10 cellular contexts compared by ENCODE assay signal in the genomic region with DNA sequence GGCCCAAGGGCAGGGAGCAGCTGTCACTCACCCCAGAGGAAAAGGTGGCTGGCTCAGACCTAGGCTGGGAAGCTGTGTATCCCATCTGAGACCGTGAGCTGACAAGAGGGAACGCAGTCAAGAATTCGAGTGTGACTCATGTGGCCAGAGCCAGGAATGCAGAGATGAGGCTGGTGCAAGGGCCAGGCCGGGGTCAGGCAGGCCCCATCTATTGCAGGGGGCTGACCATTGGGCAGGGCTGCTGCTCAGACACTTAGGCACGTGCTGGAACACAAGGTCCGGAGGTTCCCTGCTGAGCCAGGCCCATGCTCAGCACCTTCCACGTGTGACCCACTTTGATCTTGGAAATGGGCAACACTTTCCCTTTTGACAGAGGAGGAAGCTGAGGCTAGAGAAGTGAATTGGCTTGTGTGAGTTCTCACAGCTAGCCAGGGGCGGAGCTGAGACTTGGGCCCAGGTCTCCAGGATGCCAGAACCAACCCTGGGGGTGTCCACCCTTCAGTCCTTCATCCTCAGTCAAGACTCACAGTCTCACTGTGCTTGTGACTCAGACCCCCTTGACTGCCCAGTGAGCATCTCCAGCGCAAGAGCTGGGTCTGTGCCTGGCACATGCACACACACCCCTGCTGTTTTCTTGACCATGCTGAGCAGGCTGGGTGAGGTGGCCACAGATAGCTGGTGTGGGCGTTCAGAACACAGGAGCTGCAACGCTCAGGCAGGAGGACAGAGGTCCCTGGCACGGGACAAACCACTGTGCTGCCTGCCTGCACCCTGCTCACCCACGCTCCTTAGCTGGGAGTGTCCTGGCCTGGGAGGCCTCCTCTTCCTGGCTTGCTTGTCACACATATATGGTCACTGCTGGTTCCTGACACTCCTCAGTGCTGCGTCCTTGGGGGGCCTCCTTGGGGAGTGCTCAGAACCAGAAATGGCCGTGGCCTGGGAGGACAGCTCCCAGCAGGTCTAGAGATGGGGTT. TPM values are rescaled to one million over a fixed set of nuclear protein-coding genes. Genes with fewer than 3 reads are reported as not detected.
A peak's percentile ranks its signal among the peaks of the same experiment; 100 is the strongest.
DNase-seq lines count a peak whose midpoint lies in the region; ATAC-seq, FAIRE-seq and TF ChIP-seq lines count a peak whose summit lies in the region.
"Had no signal": no experiment of that assay in that cellular context is flagged by ENCODE, and none has a peak within 500 bp of the region (broad histone marks: within the 10 kb centered on the region; RNA-seq: fewer than 3 reads in every experiment).

No MANE protein-coding gene starts in this region.

- CTCF ChIA-PET in activated CD8-positive, alpha-beta T cell treated with anti-CD3 and anti-CD28 coated beads, Interleukin-2, amount 10 ng/mL, durations not matched to agents 7 days and 5 days (lab: Charles Lee) = no interaction called here
- CTCF ChIA-PET in activated CD8-positive, alpha-beta T cell treated with anti-CD3 and anti-CD28 coated beads for 36 hours (lab: Charles Lee) = no interaction called here

- no peaks in the 10 kb centered on the region for H3K79me2 ChIP-seq in keratinocyte (ENCODE audit: control insufficient read depth, insufficient read depth, low read length)

- H4K20me1 ChIP-seq in keratinocyte (ENCODE audit: control insufficient read depth, extremely low read depth, insufficient read depth, low read length) = no peaks in the 10 kb centered on the region

- in situ Hi-C loops in transverse colon (cut with MboI; ENCODE audit: low pct_ligation_motif_present in 1 of 4, low pct_unique_long_range_greater_than_20kb in 1 of 4, low sequenced_read_pairs in 3 of 4) (no loop called here), HAP-1 (cut with MboI; ENCODE audit: low sequenced_read_pairs) (no loop called here)

- H3K9me3 ChIP-seq in keratinocyte (ENCODE audit: control insufficient read depth, low read depth, low read length) (no peaks in the 10 kb centered on the region), transverse colon (no peaks in the 10 kb centered on the region), HAP-1 (no peaks in the 10 kb centered on the region)

- H3K9me3 Mint-ChIP-seq in activated CD8-positive, alpha-beta T cell treated with anti-CD3 and anti-CD28 coated beads, Interleukin-2, amount 10 ng/mL, durations not matched to agents 7 days and 5 days (ENCODE audit: insufficient read depth) = no peaks in the 10 kb centered on the region
- H3K9me3 Mint-ChIP-seq in activated CD8-positive, alpha-beta T cell treated with anti-CD3 and anti-CD28 coated beads for 36 hours = no peaks in the 10 kb centered on the region
- H3K9me3 Mint-ChIP-seq: neural crest cell had no signal

- H3K4me1 ChIP-seq in keratinocyte (ENCODE audit: control insufficient read depth, extremely low read depth, insufficient read depth, low read length) = peaks cover 22% of the 10 kb centered on the region
- peaks cover 0 to 9% (median 2%) of the 10 kb centered on the region in 4 donors for H3K4me1 ChIP-seq in transverse colon
- no peaks in the 10 kb centered on the region for H3K4me1 ChIP-seq in HAP-1

- H3K4me2 ChIP-seq in keratinocyte (ENCODE audit: control insufficient read depth, extremely low read depth, insufficient read depth, low read depth, low read length) = no peak overlapping the region

- WGBS in transverse colon (ENCODE audit: low coverage in 1 of 2), 2 donors = 83 to 94% methylated on average over 3 to 13 of the region's 15 CpGs

- H3K36me3 ChIP-seq in keratinocyte (ENCODE audit: control insufficient read depth in 2 of 2, extremely low read depth in 1 of 2, insufficient read depth in 2 of 2, low read length in 2 of 2) = peaks cover 22 to 38% of the 10 kb centered on the region in 2 experiments
- peaks cover 0 to 68% (median 20%) of the 10 kb centered on the region in 4 donors for H3K36me3 ChIP-seq in transverse colon
- peaks cover 9% of the 10 kb centered on the region for H3K36me3 ChIP-seq in HAP-1 (replicated peaks)

- H3K4me3 Mint-ChIP-seq in activated CD8-positive, alpha-beta T cell treated with anti-CD3 and anti-CD28 coated beads, Interleukin-2, amount 10 ng/mL, durations not matched to agents 7 days and 5 days = no peak overlapping the region
- no peak overlapping the region for H3K4me3 Mint-ChIP-seq in activated CD8-positive, alpha-beta T cell treated with anti-CD3 and anti-CD28 coated beads for 36 hours
- H3K4me3 Mint-ChIP-seq: neural crest cell had no signal

- TF ChIP-seq CTCF in activated CD8-positive, alpha-beta T cell treated with anti-CD3 and anti-CD28 coated beads for 36 hours (IDR thresholded peaks at IDR 0.05) = no peak
- TF ChIP-seq CTCF in keratinocyte (optimal IDR thresholded peaks at IDR 0.05 in 1 of 3, IDR thresholded peaks at IDR 0.05 in 1 of 3, conservative IDR thresholded peaks at IDR 0.05 in 1 of 3; ENCODE audit: extremely low read depth in 1 of 3, insufficient read depth in 2 of 3, low read length in 3 of 3) (no peak), transverse colon (IDR thresholded peaks at IDR 0.05) (no peak)

- TF ChIP-seq EP300 in transverse colon (IDR thresholded peaks at IDR 0.05; ENCODE audit: low read depth) = no peak

- H3K4me3 ChIP-seq in keratinocyte (ENCODE audit: control insufficient read depth in 2 of 3, extremely low read depth in 1 of 3, insufficient read depth in 2 of 3, low read depth in 1 of 3, low read length in 3 of 3) = no peak overlapping the region
- H3K4me3 ChIP-seq in transverse colon = no peak overlapping the region
- H3K4me3 ChIP-seq in HAP-1 = no peak overlapping the region

- intact Hi-C loops in activated CD8-positive, alpha-beta T cell treated with anti-CD3 and anti-CD28 coated beads for 36 hours (cut with micrococcal nuclease) = no loop called here
- intact Hi-C loops in transverse colon (cut with DNase I; ENCODE audit: low total_unique reads) = no loop called here

- no peak for FAIRE-seq in keratinocyte (lab: Jason Lieb, UNC)

- dilution Hi-C loops in keratinocyte (cut with MboI; ENCODE audit: extremely low pct_ligation_motif_present, low sequenced_read_pairs) = no loop called here

- H3K27ac ChIP-seq in keratinocyte (ENCODE audit: control insufficient read depth, insufficient read depth, low read length) (peak overlapping the region; percentile 29), transverse colon (peak overlapping the region; percentile 15 to 56 (median 40))

- H3K9ac ChIP-seq in keratinocyte (ENCODE audit: control insufficient read depth, extremely low read depth, insufficient read depth, low read length) = no peak overlapping the region

- no peak overlapping the region for H2AFZ ChIP-seq in keratinocyte (ENCODE audit: control insufficient read depth, low read length)

- no peak for ATAC-seq in activated CD8-positive, alpha-beta T cell treated with anti-CD3 and anti-CD28 coated beads, Interleukin-2, amount 10 ng/mL, durations not matched to agents 7 days and 5 days
- no peak for ATAC-seq in activated CD8-positive, alpha-beta T cell treated with anti-CD3 and anti-CD28 coated beads for 36 hours
- no peak for ATAC-seq in HG03571 (IDR thresholded peaks at IDR 0.05; ENCODE audit: unreplicated experiment)

- peaks cover 14% of the 10 kb centered on the region for H3K4me1 Mint-ChIP-seq in activated CD8-positive, alpha-beta T cell treated with anti-CD3 and anti-CD28 coated beads, Interleukin-2, amount 10 ng/mL, durations not matched to agents 7 days and 5 days (ENCODE audit: low read depth)
- peaks cover 13% of the 10 kb centered on the region for H3K4me1 Mint-ChIP-seq in activated CD8-positive, alpha-beta T cell treated with anti-CD3 and anti-CD28 coated beads for 36 hours (ENCODE audit: low read depth)
- H3K4me1 Mint-ChIP-seq: neural crest cell had no signal

- H3K27ac Mint-ChIP-seq in activated CD8-positive, alpha-beta T cell treated with anti-CD3 and anti-CD28 coated beads, Interleukin-2, amount 10 ng/mL, durations not matched to agents 7 days and 5 days = peak overlapping the region; percentile 34
- no peak overlapping the region for H3K27ac Mint-ChIP-seq in activated CD8-positive, alpha-beta T cell treated with anti-CD3 and anti-CD28 coated beads for 36 hours

- TF ChIP-seq POLR2A in transverse colon (IDR thresholded peaks at IDR 0.05) = no peak

- no peaks in the 10 kb centered on the region for H3K27me3 Mint-ChIP-seq in activated CD8-positive, alpha-beta T cell treated with anti-CD3 and anti-CD28 coated beads, Interleukin-2, amount 10 ng/mL, durations not matched to agents 7 days and 5 days (ENCODE audit: low read depth)
- no peaks in the 10 kb centered on the region for H3K27me3 Mint-ChIP-seq in activated CD8-positive, alpha-beta T cell treated with anti-CD3 and anti-CD28 coated beads for 36 hours

- no peak for DNase-seq in activated CD8-positive, alpha-beta T cell treated with anti-CD3 and anti-CD28 coated beads, Interleukin-2, amount 10 ng/mL, durations not matched to agents 7 days and 5 days
- DNase-seq in activated CD8-positive, alpha-beta T cell treated with anti-CD3 and anti-CD28 coated beads for 36 hours = no peak
- DNase-seq in brain pericyte (ENCODE audit: low read depth, low spot score) (peak; percentile 69), keratinocyte (ENCODE audit: low read depth, low spot score) (no peak), transverse colon (no peak), HAP-1 (ENCODE audit: low spot score in 2 of 2) (no peak)
- no peak for DNase-seq in stimulated activated CD4-positive, alpha-beta T cell treated with anti-CD3 and anti-CD28 coated beads, Interleukin-1b, Interleukin-23, amount 100 ng/mL, for 48 hours
- DNase-seq: KBM-7 had no signal

- POLR2A ChIA-PET in activated CD8-positive, alpha-beta T cell treated with anti-CD3 and anti-CD28 coated beads, Interleukin-2, amount 10 ng/mL, durations not matched to agents 7 days and 5 days (lab: Charles Lee) = interaction anchor here (0.7 to 1.1 kb wide), 3 partner anchors 11 to 23 kb away, joined by 3 to 5 read pairs (median 4); no protein-coding TSS in a partner anchor
- POLR2A ChIA-PET in activated CD8-positive, alpha-beta T cell treated with anti-CD3 and anti-CD28 coated beads for 36 hours (lab: Charles Lee) = interaction anchor here (1.2 kb wide), 1 partner anchor 12 kb away, joined by 3 read pairs; no protein-coding TSS in a partner anchor

- peaks cover 49% of the 10 kb centered on the region for H3K36me3 Mint-ChIP-seq in activated CD8-positive, alpha-beta T cell treated with anti-CD3 and anti-CD28 coated beads, Interleukin-2, amount 10 ng/mL, durations not matched to agents 7 days and 5 days (ENCODE audit: low read depth)
- peaks cover 53% of the 10 kb centered on the region for H3K36me3 Mint-ChIP-seq in activated CD8-positive, alpha-beta T cell treated with anti-CD3 and anti-CD28 coated beads for 36 hours (ENCODE audit: low read depth)

- H3K9me1 ChIP-seq in keratinocyte (ENCODE audit: control insufficient read depth, extremely low read depth, insufficient read depth, low read length) = peaks cover 2% of the 10 kb centered on the region

- H3K27me3 ChIP-seq in keratinocyte (ENCODE audit: control insufficient read depth, extremely low read depth, insufficient read depth, low read length) (no peaks in the 10 kb centered on the region), transverse colon (no peaks in the 10 kb centered on the region), HAP-1 (ENCODE audit: low read depth) (no peaks in the 10 kb centered on the region)

RNA-seq across cellular contexts. Expression of a gene that starts 47.6 kb away (rescaled TPM):
- 10 to 100 TPM; 74.7 to 77.7 TPM for total RNA-seq in activated CD8-positive, alpha-beta T cell treated with anti-CD3 and anti-CD28 coated beads, Interleukin-2, amount 10 ng/mL, durations not matched to agents 7 days and 5 days
- total RNA-seq in activated CD8-positive, alpha-beta T cell treated with anti-CD3 and anti-CD28 coated beads for 36 hours = 10 to 100 TPM; 81.5 to 88.6 TPM
- polyA plus RNA-seq in keratinocyte = 69.1 to 124 TPM (median 71.3 TPM) in 3 replicates
- 132 TPM for polyA plus RNA-seq in keratinocyte (2011; ENCODE audit: low read depth)
- polyA plus RNA-seq in keratinocyte (2011; cell fraction: cytosol; rRNA removed) = 97.5 and 105 TPM in 2 replicates
- polyA plus RNA-seq in keratinocyte (2011; cell fraction: nucleus; rRNA removed) = 177 and 186 TPM in 2 replicates
- 79.7 and 311 TPM in 2 replicates for polyA plus RNA-seq in keratinocyte (2012; ENCODE audit: low replicate concordance)
- polyA minus RNA-seq in keratinocyte = 69.4 to 302 TPM (median 83.7 TPM) in 3 replicates
- 61.2 TPM for polyA minus RNA-seq in keratinocyte (2011; cell fraction: cytosol; rRNA and poly(A)+ RNA removed)
- 70.6 and 70.8 TPM in 2 replicates for polyA minus RNA-seq in keratinocyte (2011; cell fraction: nucleus; rRNA and poly(A)+ RNA removed)
- 100 to 1,000 TPM in 1 of 4 donors, 10 to 100 TPM in 3; 37.2 to 149 (median 51.6) TPM for total RNA-seq in transverse colon
